ENCODE assay signal across 8 cellular contexts in genomic region chr1:218164111-218164929, GRCh38.
A peak's percentile ranks its signal among the peaks of the same experiment; 100 is the strongest.
DNase-seq lines count a peak whose midpoint lies in the region; ATAC-seq and TF ChIP-seq lines count a peak whose summit lies in the region.

No MANE protein-coding gene starts in this region.

- H3K27ac Mint-ChIP-seq in CD14-positive monocyte: no peak overlapping the region
- H3K27ac Mint-ChIP-seq in T-cell: peak overlapping the region in 1 of 2 donors; percentile 32
- H3K27ac Mint-ChIP-seq in natural killer cell treated with Interleukin-12 subunit alpha and Interleukin-12 subunit beta and Interleukin-15 and Interleukin-18, amount 100 ng/mL, for 72 hours: no peak overlapping the region

- CTCF ChIA-PET in T-cell (lab: Charles Lee): no interaction called here
- CTCF ChIA-PET in RWPE1 (lab: Yijun Ruan, JAX): interaction anchor here (0.6 kb wide), 1 partner anchor 455 kb away, joined by 3 read pairs; no protein-coding TSS in a partner anchor

- no peak for TF ChIP-seq CTCF in CD14-positive monocyte (IDR thresholded peaks at IDR 0.05)
- TF ChIP-seq CTCF in RWPE1 (conservative IDR thresholded peaks at IDR 0.05; ENCODE audit: low read depth): no peak

- H3K4me3 Mint-ChIP-seq in CD14-positive monocyte: peak overlapping the region; percentile 71 to 90
- peak overlapping the region; percentile 73 to 87 (median 76) for H3K4me3 Mint-ChIP-seq in T-cell
- peak overlapping the region; percentile 76 for H3K4me3 Mint-ChIP-seq in natural killer cell treated with Interleukin-12 subunit alpha and Interleukin-12 subunit beta and Interleukin-15 and Interleukin-18, amount 100 ng/mL, for 72 hours

- H3K27me3 Mint-ChIP-seq in CD14-positive monocyte (ENCODE audit: low read depth in 3 of 3) (peaks cover 54 to 67% (median 57%) of the 10 kb centered on the region in 3 donors), T-cell (peaks cover 31 to 54% of the 10 kb centered on the region in 2 donors)
- H3K27me3 Mint-ChIP-seq in natural killer cell treated with Interleukin-12 subunit alpha and Interleukin-12 subunit beta and Interleukin-15 and Interleukin-18, amount 100 ng/mL, for 72 hours: peaks cover 18 to 29% of the 10 kb centered on the region in 2 donors

- intact Hi-C loops in CD14-positive monocyte (cut with micrococcal nuclease): no loop called here

- no peak for DNase-seq in CD14-positive monocyte (ENCODE audit: low spot score)
- peak; percentile 32 for DNase-seq in HT-29 (ENCODE audit: low spot score)
- DNase-seq in T-cell: no peak
- peak; percentile 6 for DNase-seq in fibroblast of gingiva (ENCODE audit: low read depth)
- no peak for DNase-seq in natural killer cell treated with Interleukin-12 subunit alpha and Interleukin-12 subunit beta and Interleukin-15 and Interleukin-18, amount 100 ng/mL, for 72 hours (ENCODE audit: low spot score)
- no peak for DNase-seq in RWPE1 (ENCODE audit: low spot score)
- DNase-seq in Ammon's horn (ENCODE audit: low spot score): no peak

- peaks cover 16% of the 10 kb centered on the region for H3K4me1 Mint-ChIP-seq in CD14-positive monocyte
- H3K4me1 Mint-ChIP-seq in T-cell: peaks cover 15 to 22% (median 19%) of the 10 kb centered on the region in 3 donors
- H3K4me1 Mint-ChIP-seq in natural killer cell treated with Interleukin-12 subunit alpha and Interleukin-12 subunit beta and Interleukin-15 and Interleukin-18, amount 100 ng/mL, for 72 hours (ENCODE audit: low read depth in 2 of 2): peaks cover 4 to 6% of the 10 kb centered on the region in 2 donors

- ATAC-seq in GM19324 (IDR thresholded peaks at IDR 0.05; ENCODE audit: low FRiP score, unreplicated experiment): peak; percentile 40
- ATAC-seq in T-cell (replicated peaks in 1 of 4): peak in 3 of 4 experiments; percentile 28 to 36 (median 32)
- peak; percentile 52 to 62 for ATAC-seq in natural killer cell treated with Interleukin-12 subunit alpha and Interleukin-12 subunit beta and Interleukin-15 and Interleukin-18, amount 100 ng/mL, for 72 hours

- H3K36me3 Mint-ChIP-seq in CD14-positive monocyte: peaks cover 0 to 1% of the 10 kb centered on the region in 2 donors
- peaks cover 4% of the 10 kb centered on the region for H3K36me3 Mint-ChIP-seq in T-cell
- H3K36me3 Mint-ChIP-seq in natural killer cell treated with Interleukin-12 subunit alpha and Interleukin-12 subunit beta and Interleukin-15 and Interleukin-18, amount 100 ng/mL, for 72 hours: peaks cover 9% of the 10 kb centered on the region

- POLR2A ChIA-PET in T-cell (lab: Charles Lee): no interaction called here
- POLR2A ChIA-PET in RWPE1 (lab: Yijun Ruan, JAX; ENCODE audit: low non-redundant PET): no interaction called here

- peaks cover 0 to 14% (median 7%) of the 10 kb centered on the region in 7 donors for H3K9me3 Mint-ChIP-seq in CD14-positive monocyte
- H3K9me3 Mint-ChIP-seq in T-cell: peaks cover 0 to 7% (median 0%) of the 10 kb centered on the region in 3 donors
- no peaks in the 10 kb centered on the region for H3K9me3 Mint-ChIP-seq in natural killer cell treated with Interleukin-12 subunit alpha and Interleukin-12 subunit beta and Interleukin-15 and Interleukin-18, amount 100 ng/mL, for 72 hours

- H3K27ac ChIP-seq in RWPE1: no peak overlapping the region

Comparison
In these comparisons a context has a peak if more than half of its experiments do, and no peak if none do; other contexts are left out.
1. DNase-seq: peak in HT-29 (single experiment) and fibroblast of gingiva (single experiment); none in CD14-positive monocyte (single experiment), T-cell (0 of 34), natural killer cell treated with Interleukin-12 subunit alpha and Interleukin-12 subunit beta and Interleukin-15 and Interleukin-18, amount 100 ng/mL, for 72 hours (single experiment), RWPE1 (single experiment) and Ammon's horn (single experiment).
2. Peak in every context shown above with its lines, with median percentiles within 50 percentile points of each other: H3K4me3 Mint-ChIP-seq and ATAC-seq.